In genomic region chr9:111914749-111915424, GRCh38 we compare ENCODE assay signal across 10 cellular contexts. TPM values are rescaled to one million over a fixed set of nuclear protein-coding genes. Genes with fewer than 3 reads are reported as not detected.
DNase-seq lines count a peak whose midpoint lies in the region; ATAC-seq and TF ChIP-seq lines count a peak whose summit lies in the region.
"Had no signal": no experiment of that assay in that cellular context is flagged by ENCODE, and none has a peak within 500 bp of the region (broad histone marks: within the 10 kb centered on the region; RNA-seq: fewer than 3 reads in every experiment).

No MANE protein-coding gene starts in this region.

- H3K4me3 Mint-ChIP-seq in activated T-helper 1 cell treated with anti-CD3 and anti-CD28 coated beads, Interleukin-12 subunit alpha, Interleukin-12 subunit beta, Interleukin-2, Interleukin-4 antibody, amounts not matched to agents 30 ng/mL and 10 ng/mL and 1 ng/mL, durations not matched to agents 14 hours and 24 hours and 36 hours, result peak overlapping the region; percentile 65
- peak overlapping the region in 3 of 8 donors; percentile 6 to 56 (median 14) for H3K4me3 Mint-ChIP-seq in naive B cell

- DNase-seq in NCI-H146 (lab: John Stamatoyannopoulos, UW), result peak; percentile 27
- no peak for DNase-seq in NCI-H146 treated with DMSO at 0.1 percent for 48 hours (lab: John Stamatoyannopoulos, UW; ENCODE audit: unreplicated experiment)
- DNase-seq in NCI-H1436 (lab: John Stamatoyannopoulos, UW), result peak; percentile 69
- no peak for DNase-seq in activated T-helper 1 cell treated with anti-CD3 and anti-CD28 coated beads, Interleukin-12 subunit alpha, Interleukin-12 subunit beta, Interleukin-2, Interleukin-4 antibody, amounts not matched to agents 30 ng/mL and 10 ng/mL and 1 ng/mL, durations not matched to agents 14 hours and 24 hours and 36 hours (ENCODE audit: low spot score)
- no peak for DNase-seq in naive B cell
- no peak for DNase-seq in lower leg skin (ENCODE audit: low spot score in 2 of 2)
- no peak for DNase-seq in NOMO-1 treated with dmso at 0.1 percent for 144 hours (lab: John Stamatoyannopoulos, UW; ENCODE audit: unreplicated experiment)
- DNase-seq: activated CD4-positive, alpha-beta T cell treated with anti-CD3 and anti-CD28 coated beads, Interleukin-2, amount 50 U/mL, for 4 hours; midbrain had no signal

- peaks cover 67% of the 10 kb centered on the region for H3K4me1 Mint-ChIP-seq in activated T-helper 1 cell treated with anti-CD3 and anti-CD28 coated beads, Interleukin-12 subunit alpha, Interleukin-12 subunit beta, Interleukin-2, Interleukin-4 antibody, amounts not matched to agents 30 ng/mL and 10 ng/mL and 1 ng/mL, durations not matched to agents 14 hours and 24 hours and 36 hours (ENCODE audit: low read depth)
- peaks cover 52 to 78% (median 76%) of the 10 kb centered on the region in 3 donors for H3K4me1 Mint-ChIP-seq in naive B cell

- no peak for TF ChIP-seq POLR2A in lower leg skin (IDR thresholded peaks at IDR 0.05)

- no peak overlapping the region for H3K4me3 ChIP-seq in lower leg skin (ENCODE audit: low read depth, poor library complexity, severe bottlenecking)

- no peaks in the 10 kb centered on the region for H3K9me3 Mint-ChIP-seq in activated T-helper 1 cell treated with anti-CD3 and anti-CD28 coated beads, Interleukin-12 subunit alpha, Interleukin-12 subunit beta, Interleukin-2, Interleukin-4 antibody, amounts not matched to agents 30 ng/mL and 10 ng/mL and 1 ng/mL, durations not matched to agents 14 hours and 24 hours and 36 hours
- H3K9me3 Mint-ChIP-seq in naive B cell, result no peaks in the 10 kb centered on the region

- peaks cover 4% of the 10 kb centered on the region for H3K27me3 Mint-ChIP-seq in activated T-helper 1 cell treated with anti-CD3 and anti-CD28 coated beads, Interleukin-12 subunit alpha, Interleukin-12 subunit beta, Interleukin-2, Interleukin-4 antibody, amounts not matched to agents 30 ng/mL and 10 ng/mL and 1 ng/mL, durations not matched to agents 14 hours and 24 hours and 36 hours (ENCODE audit: insufficient read depth)
- no peaks in the 10 kb centered on the region for H3K27me3 Mint-ChIP-seq in naive B cell

- ATAC-seq in naive B cell (ENCODE audit: low read depth in 2 of 2) (no peak), HG03139 (IDR thresholded peaks at IDR 0.05; ENCODE audit: unreplicated experiment) (no peak)

- H3K36me3 Mint-ChIP-seq in activated T-helper 1 cell treated with anti-CD3 and anti-CD28 coated beads, Interleukin-12 subunit alpha, Interleukin-12 subunit beta, Interleukin-2, Interleukin-4 antibody, amounts not matched to agents 30 ng/mL and 10 ng/mL and 1 ng/mL, durations not matched to agents 14 hours and 24 hours and 36 hours (ENCODE audit: low read depth), result peaks cover 29% of the 10 kb centered on the region
- peaks cover 0 to 9% of the 10 kb centered on the region in 2 donors for H3K36me3 Mint-ChIP-seq in naive B cell

- 47 to 49% methylated on average over 4 of the region's 4 CpGs for WGBS in lower leg skin, 2 donors

- peak overlapping the region; percentile 86 for H3K27ac Mint-ChIP-seq in activated T-helper 1 cell treated with anti-CD3 and anti-CD28 coated beads, Interleukin-12 subunit alpha, Interleukin-12 subunit beta, Interleukin-2, Interleukin-4 antibody, amounts not matched to agents 30 ng/mL and 10 ng/mL and 1 ng/mL, durations not matched to agents 14 hours and 24 hours and 36 hours
- peak overlapping the region in 5 of 6 donors; percentile 30 to 81 (median 72) for H3K27ac Mint-ChIP-seq in naive B cell

- intact Hi-C loops in activated T-helper 1 cell treated with anti-CD3 and anti-CD28 coated beads, Interleukin-12 subunit alpha, Interleukin-12 subunit beta, Interleukin-2, Interleukin-4 antibody, amounts not matched to agents 30 ng/mL and 10 ng/mL and 1 ng/mL, durations not matched to agents 14 hours and 24 hours and 36 hours (cut with micrococcal nuclease), result loop anchor here (1.0 to 10.0 kb wide), 8 partner anchors 45 to 1670 kb away; partner anchors contain the start of genes GNG10 and SNX30
- intact Hi-C loops in lower leg skin (cut with DNase I; ENCODE audit: low total_unique reads), result no loop called here

- TF ChIP-seq CTCF in lower leg skin (IDR thresholded peaks at IDR 0.05), result no peak

RNA-seq across cellular contexts. Expression of gene UGCG, which starts 18.3 kb away (rescaled TPM):
- 22.6 and 22.9 TPM in 2 replicates for total RNA-seq in activated T-helper 1 cell treated with anti-CD3 and anti-CD28 coated beads, Interleukin-12 subunit alpha, Interleukin-12 subunit beta, Interleukin-2, Interleukin-4 antibody, amounts not matched to agents 30 ng/mL and 10 ng/mL and 1 ng/mL, durations not matched to agents 14 hours and 24 hours and 36 hours
- polyA plus RNA-seq in naive B cell (ENCODE audit: low read depth in 6 of 6), result 10 to 100 TPM; 21.9 to 53.5 (median 31.0) TPM
- total RNA-seq in lower leg skin, result 100 to 1,000 TPM in 1 of 4 donors, 10 to 100 TPM in 3; 81.3 to 113 (median 90.6) TPM

Comparison
In these comparisons a context has a peak if more than half of its experiments do, and no peak if none do; other contexts are left out.
1. DNase-seq: peak in NCI-H146 (single experiment) and NCI-H1436 (single experiment); none in NCI-H146 treated with DMSO at 0.1 percent for 48 hours (single experiment), activated T-helper 1 cell treated with anti-CD3 and anti-CD28 coated beads, Interleukin-12 subunit alpha, Interleukin-12 subunit beta, Interleukin-2, Interleukin-4 antibody, amounts not matched to agents 30 ng/mL and 10 ng/mL and 1 ng/mL, durations not matched to agents 14 hours and 24 hours and 36 hours (single experiment), naive B cell (single experiment), lower leg skin (0 of 2) and NOMO-1 treated with dmso at 0.1 percent for 144 hours (single experiment).